ENCODE assay signal across 10 cellular contexts in genomic region chr7:22859676-22860290, GRCh38. TPM values are rescaled to one million over a fixed set of nuclear protein-coding genes. Genes with fewer than 3 reads are reported as not detected.
A peak's percentile ranks its signal among the peaks of the same experiment; 100 is the strongest.
DNase-seq lines count a peak whose midpoint lies in the region; ATAC-seq and TF ChIP-seq lines count a peak whose summit lies in the region.
"Had no signal": no experiment of that assay in that cellular context is flagged by ENCODE, and none has a peak within 500 bp of the region (broad histone marks: within the 10 kb centered on the region; RNA-seq: fewer than 3 reads in every experiment).

No MANE protein-coding gene starts in this region.

- H3K4me3 Mint-ChIP-seq in activated CD8-positive, alpha-beta memory T cell treated with anti-CD3 and anti-CD28 coated beads, Interleukin-2, amount 10 ng/mL, durations not matched to agents 7 days and 5 days = no peak overlapping the region
- no peak overlapping the region for H3K4me3 Mint-ChIP-seq in stimulated activated memory B cell treated with anti-CD40 and anti-IgM and Interleukin-4, amounts not matched to agents 10 μg/mL and 1 μg/mL and 100 μg/mL, for 72 hours

- no peaks in the 10 kb centered on the region for H3K27me3 Mint-ChIP-seq in activated CD8-positive, alpha-beta memory T cell treated with anti-CD3 and anti-CD28 coated beads, Interleukin-2, amount 10 ng/mL, durations not matched to agents 7 days and 5 days
- H3K27me3 Mint-ChIP-seq in stimulated activated memory B cell treated with anti-CD40 and anti-IgM and Interleukin-4, amounts not matched to agents 10 μg/mL and 1 μg/mL and 100 μg/mL, for 72 hours = no peaks in the 10 kb centered on the region

- TF ChIP-seq CTCF in SK-N-SH (IDR thresholded peaks at IDR 0.05) (no peak), esophagus squamous epithelium (IDR thresholded peaks at IDR 0.05) (no peak)

- CTCF ChIA-PET in activated CD8-positive, alpha-beta memory T cell treated with anti-CD3 and anti-CD28 coated beads, Interleukin-2, amount 10 ng/mL, durations not matched to agents 7 days and 5 days (lab: Charles Lee) = interaction anchor here (0.9 to 4.2 kb wide), 8 partner anchors 9 to 296 kb away, joined by 3 to 26 read pairs (median 5); no protein-coding TSS in a partner anchor
- CTCF ChIA-PET in SK-N-SH (lab: Yijun Ruan, JAX) = interaction anchor here (0.7 to 1.8 kb wide), 7 partner anchors 9 to 300 kb away, joined by 3 to 13 read pairs (median 4); partner anchors contain the start of gene TOMM7

- H3K4me1 ChIP-seq in SK-N-SH (ENCODE audit: control insufficient read depth in 1 of 2, insufficient read depth in 2 of 2, low read depth in 1 of 2, low read length in 1 of 2) (peaks cover 0 to 7% of the 10 kb centered on the region in 2 experiments; a peak in 2 of 4 replicates), esophagus squamous epithelium (peaks cover 25 to 79% (median 49%) of the 10 kb centered on the region in 3 donors)

- WGBS in SK-N-SH (ENCODE audit: low lambda C conversion rate) = 52% methylated on average over 4 of the region's 4 CpGs
- WGBS in esophagus squamous epithelium, 2 donors = 25 to 29% methylated on average over 4 of the region's 4 CpGs

- H3K27ac ChIP-seq in SK-N-SH (ENCODE audit: low read depth in 2 of 2, low read length in 1 of 2) (peak overlapping the region; percentile 39 to 75; a peak in 3 of 4 replicates), esophagus squamous epithelium (peak overlapping the region; percentile 78 to 97 (median 88))

- no peak overlapping the region for H2AFZ ChIP-seq in SK-N-SH (ENCODE audit: low read depth)

- no peaks in the 10 kb centered on the region for H3K9me2 ChIP-seq in SK-N-SH

- H3K36me3 ChIP-seq in SK-N-SH (replicated peaks in 1 of 2; ENCODE audit: control insufficient read depth in 1 of 2, insufficient read depth in 2 of 2, low read length in 1 of 2) (peaks cover 0 to 2% of the 10 kb centered on the region in 2 experiments), esophagus squamous epithelium (peaks cover 0 to 18% (median 0%) of the 10 kb centered on the region in 3 donors)

- no peak overlapping the region for H3K4me3 ChIP-seq in SK-N-SH (ENCODE audit: low read depth in 2 of 2, low read length in 1 of 2)
- H3K4me3 ChIP-seq in esophagus squamous epithelium = no peak overlapping the region

- peak overlapping the region; percentile 61 for H3K27ac Mint-ChIP-seq in activated CD8-positive, alpha-beta memory T cell treated with anti-CD3 and anti-CD28 coated beads, Interleukin-2, amount 10 ng/mL, durations not matched to agents 7 days and 5 days
- peak overlapping the region; percentile 57 for H3K27ac Mint-ChIP-seq in stimulated activated memory B cell treated with anti-CD40 and anti-IgM and Interleukin-4, amounts not matched to agents 10 μg/mL and 1 μg/mL and 100 μg/mL, for 72 hours

- H4K20me1 ChIP-seq in SK-N-SH (ENCODE audit: insufficient read depth) = no peaks in the 10 kb centered on the region

- no peak for TF ChIP-seq RAD21 in SK-N-SH (IDR thresholded peaks at IDR 0.05; ENCODE audit: low read length)

- POLR2A ChIA-PET in SK-N-SH (lab: Yijun Ruan, JAX) = no interaction called here

- intact Hi-C loops in esophagus squamous epithelium (cut with DNase I) = loop anchor here (10.0 kb wide), 1 partner anchor 155 kb away; the partner anchor contains the start of gene HYCC1

- peaks cover 43% of the 10 kb centered on the region for H3K4me1 Mint-ChIP-seq in activated CD8-positive, alpha-beta memory T cell treated with anti-CD3 and anti-CD28 coated beads, Interleukin-2, amount 10 ng/mL, durations not matched to agents 7 days and 5 days
- peaks cover 39% of the 10 kb centered on the region for H3K4me1 Mint-ChIP-seq in stimulated activated memory B cell treated with anti-CD40 and anti-IgM and Interleukin-4, amounts not matched to agents 10 μg/mL and 1 μg/mL and 100 μg/mL, for 72 hours

- H3K36me3 Mint-ChIP-seq in activated CD8-positive, alpha-beta memory T cell treated with anti-CD3 and anti-CD28 coated beads, Interleukin-2, amount 10 ng/mL, durations not matched to agents 7 days and 5 days = peaks cover 56% of the 10 kb centered on the region
- H3K36me3 Mint-ChIP-seq in stimulated activated memory B cell treated with anti-CD40 and anti-IgM and Interleukin-4, amounts not matched to agents 10 μg/mL and 1 μg/mL and 100 μg/mL, for 72 hours = peaks cover 55% of the 10 kb centered on the region

- H3K27me3 ChIP-seq in SK-N-SH (ENCODE audit: insufficient read depth) (no peaks in the 10 kb centered on the region), esophagus squamous epithelium (no peaks in the 10 kb centered on the region)

- H3K9me3 Mint-ChIP-seq in activated CD8-positive, alpha-beta memory T cell treated with anti-CD3 and anti-CD28 coated beads, Interleukin-2, amount 10 ng/mL, durations not matched to agents 7 days and 5 days (ENCODE audit: low read depth) = no peaks in the 10 kb centered on the region
- H3K9me3 Mint-ChIP-seq in stimulated activated memory B cell treated with anti-CD40 and anti-IgM and Interleukin-4, amounts not matched to agents 10 μg/mL and 1 μg/mL and 100 μg/mL, for 72 hours = no peaks in the 10 kb centered on the region

- no peak for TF ChIP-seq POLR2A in esophagus squamous epithelium (IDR thresholded peaks at IDR 0.05)

- no peaks in the 10 kb centered on the region for H3K9me3 ChIP-seq in SK-N-SH
- H3K9me3 ChIP-seq in esophagus squamous epithelium = no peaks in the 10 kb centered on the region

- H3K79me2 ChIP-seq in SK-N-SH (ENCODE audit: insufficient read depth) = no peaks in the 10 kb centered on the region

- ATAC-seq in activated CD8-positive, alpha-beta memory T cell treated with anti-CD3 and anti-CD28 coated beads, Interleukin-2, amount 10 ng/mL, durations not matched to agents 7 days and 5 days = no peak
- no peak for ATAC-seq in stimulated activated memory B cell treated with anti-CD40 and anti-IgM and Interleukin-4, amounts not matched to agents 10 μg/mL and 1 μg/mL and 100 μg/mL, for 72 hours
- ATAC-seq in GM21576 (IDR thresholded peaks at IDR 0.05; ENCODE audit: unreplicated experiment) (no peak), GM19452 (IDR thresholded peaks at IDR 0.05; ENCODE audit: unreplicated experiment) (no peak)

- DNase-seq in activated CD8-positive, alpha-beta memory T cell treated with anti-CD3 and anti-CD28 coated beads, Interleukin-2, amount 10 ng/mL, durations not matched to agents 7 days and 5 days = no peak
- DNase-seq in activated CD8-positive, alpha-beta memory T cell treated with anti-CD3 and anti-CD28 coated beads, Interleukin-2, amount 50 U/mL, for 48 hours = no peak
- DNase-seq in SK-N-SH (no peak), esophagus squamous epithelium (lab: John Stamatoyannopoulos, UW) (no peak), DMS53 treated with DMSO at 0.1 percent for 48 hours (lab: John Stamatoyannopoulos, UW; ENCODE audit: unreplicated experiment) (no peak)
- DNase-seq: effector CD8-positive, alpha-beta T cell; SIG-M5 had no signal

- no peak overlapping the region for H3K4me2 ChIP-seq in SK-N-SH

- H3K9ac ChIP-seq in SK-N-SH = no peak overlapping the region

- peaks cover 31% of the 10 kb centered on the region for H3F3A ChIP-seq in SK-N-SH (replicated peaks; ENCODE audit: insufficient read depth)

- no peak for TF ChIP-seq EP300 in SK-N-SH (IDR thresholded peaks at IDR 0.05; ENCODE audit: borderline replicate concordance in 1 of 2, low read depth in 1 of 2, low read length in 1 of 2)

TF ChIP-seq in SK-N-SH, 30 proteins besides CTCF, POLR2A, EP300 and RAD21 (continues in another document):
- TF ChIP-seq GATA2 (CRISPR knock-in tag; IDR thresholded peaks at IDR 0.05) (no peak), GABPA (IDR thresholded peaks at IDR 0.05; ENCODE audit: low read depth) (no peak), REST (IDR thresholded peaks at IDR 0.05; ENCODE audit: low read depth, low read length) (no peak), IRF3 (IDR thresholded peaks at IDR 0.05; ENCODE audit: low read depth, low read length) (no peak), SMC3 (IDR thresholded peaks at IDR 0.05; ENCODE audit: low read depth, low read length) (no peak), TCF12 (IDR thresholded peaks at IDR 0.05) (no peak), ELF1 (IDR thresholded peaks at IDR 0.05) (no peak)

RNA-seq across cellular contexts. Expression of gene TOMM7, which starts 37.1 kb away (rescaled TPM):
- total RNA-seq in activated CD8-positive, alpha-beta memory T cell treated with anti-CD3 and anti-CD28 coated beads, Interleukin-2, amount 10 ng/mL, durations not matched to agents 7 days and 5 days = 100 to 1,000 TPM; 199 to 229 TPM
- polyA plus RNA-seq in SK-N-SH (2012; rRNA removed) = 453 and 546 TPM in 2 replicates
- polyA plus RNA-seq in SK-N-SH (2012; cell fraction: cytosol; rRNA removed) = 577 and 786 TPM in 2 replicates
- 127 and 172 TPM in 2 replicates for polyA plus RNA-seq in SK-N-SH (2012; cell fraction: nucleus; rRNA removed)
- total RNA-seq in esophagus squamous epithelium = 100 to 1,000 TPM in 2 of 4 donors, 10 to 100 TPM in 2; 73.2 to 217 (median 126) TPM
